Comparison of ENCODE assay signal across 9 cellular contexts in the genomic region with DNA sequence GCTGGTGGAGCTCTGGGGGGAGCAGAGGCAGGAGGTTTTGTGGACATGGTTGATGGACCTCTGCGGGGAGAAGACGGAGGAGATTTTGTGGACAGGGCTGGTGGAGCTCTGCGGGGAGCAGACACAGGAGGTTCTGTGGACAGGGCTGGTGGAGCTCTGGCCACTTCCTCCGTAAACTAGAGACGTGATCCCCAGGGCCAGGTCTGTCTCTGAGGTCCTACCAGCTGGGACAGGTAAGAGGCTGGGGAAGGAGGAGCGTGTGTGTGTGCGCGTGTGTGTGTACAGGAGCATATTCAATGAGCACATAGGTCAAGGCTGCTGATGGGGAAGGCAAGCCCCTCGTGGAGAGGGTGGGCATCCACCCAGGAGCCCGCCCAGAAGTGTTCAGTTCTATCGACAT. TPM values are rescaled to one million over a fixed set of nuclear protein-coding genes. Genes with fewer than 3 reads are reported as not detected.
DNase-seq lines count a peak whose midpoint lies in the region; TF ChIP-seq lines count a peak whose summit lies in the region.
"Had no signal": no experiment of that assay in that cellular context is flagged by ENCODE, and none has a peak within 500 bp of the region (broad histone marks: within the 10 kb centered on the region; RNA-seq: fewer than 3 reads in every experiment).

No MANE protein-coding gene starts in this region.

- H3K27me3 ChIP-seq in ascending aorta (no peaks in the 10 kb centered on the region), esophagus squamous epithelium (peaks cover 0 to 16% (median 0%) of the 10 kb centered on the region in 4 donors), testis (no peaks in the 10 kb centered on the region)

- POLR2A ChIA-PET in activated CD4-positive, alpha-beta T cell treated with anti-CD3 and anti-CD28 coated beads, Interleukin-2, amount 10 ng/mL, durations not matched to agents 7 days and 5 days (lab: Charles Lee), result no interaction called here

- CTCF ChIA-PET in activated CD4-positive, alpha-beta T cell treated with anti-CD3 and anti-CD28 coated beads, Interleukin-2, amount 10 ng/mL, durations not matched to agents 7 days and 5 days (lab: Charles Lee), result no interaction called here

- H3K4me3 ChIP-seq in ascending aorta, result peak overlapping the region in 1 of 2 donors; percentile 1
- H3K4me3 ChIP-seq in esophagus squamous epithelium, result peak overlapping the region in 2 of 4 donors; percentile 19 to 56
- peak overlapping the region; percentile 15 to 39 for H3K4me3 ChIP-seq in testis

- WGBS in esophagus squamous epithelium, 2 donors, result 29 to 64% methylated on average over 8 to 11 of the region's 11 CpGs
- WGBS in testis, 2 donors, result 59 to 62% methylated on average over 11 of the region's 11 CpGs

- H3K36me3 ChIP-seq in ascending aorta, result no peaks in the 10 kb centered on the region
- H3K36me3 ChIP-seq in esophagus squamous epithelium, result peaks cover 0 to 2% (median 0%) of the 10 kb centered on the region in 3 donors
- no peaks in the 10 kb centered on the region for H3K36me3 ChIP-seq in testis (ENCODE audit: low read depth, missing control alignments)

- intact Hi-C loops in ascending aorta (cut with DNase I), result no loop called here
- intact Hi-C loops in esophagus squamous epithelium (cut with DNase I), result no loop called here
- intact Hi-C loops in testis (cut with DNase I; ENCODE audit: low total_unique reads), result no loop called here

- no peaks in the 10 kb centered on the region for H3K9me3 Mint-ChIP-seq in nephron
- no peaks in the 10 kb centered on the region for H3K9me3 Mint-ChIP-seq in activated CD4-positive, alpha-beta T cell treated with anti-CD3 and anti-CD28 coated beads, Interleukin-2, amount 10 ng/mL, durations not matched to agents 7 days and 5 days

- H3K4me1 ChIP-seq in ascending aorta (no peaks in the 10 kb centered on the region), esophagus squamous epithelium (peaks cover 0 to 66% (median 40%) of the 10 kb centered on the region in 3 donors), testis (peaks cover 40% of the 10 kb centered on the region)

- TF ChIP-seq POLR2A in esophagus squamous epithelium (IDR thresholded peaks at IDR 0.05), result no peak
- TF ChIP-seq POLR2A in testis (IDR thresholded peaks at IDR 0.05), result no peak

- H3K27ac Mint-ChIP-seq in nephron, result peak overlapping the region; percentile 90 to 95 (median 91)
- no peak overlapping the region for H3K27ac Mint-ChIP-seq in activated CD4-positive, alpha-beta T cell treated with anti-CD3 and anti-CD28 coated beads, Interleukin-2, amount 10 ng/mL, durations not matched to agents 7 days and 5 days

- peaks cover 78% of the 10 kb centered on the region for H3K4me1 Mint-ChIP-seq in nephron
- H3K4me1 Mint-ChIP-seq in activated CD4-positive, alpha-beta T cell treated with anti-CD3 and anti-CD28 coated beads, Interleukin-2, amount 10 ng/mL, durations not matched to agents 7 days and 5 days, result no peaks in the 10 kb centered on the region

- H3K27me3 Mint-ChIP-seq in nephron (ENCODE audit: low read depth), result peaks cover 17% of the 10 kb centered on the region
- H3K27me3 Mint-ChIP-seq in activated CD4-positive, alpha-beta T cell treated with anti-CD3 and anti-CD28 coated beads, Interleukin-2, amount 10 ng/mL, durations not matched to agents 7 days and 5 days, result no peaks in the 10 kb centered on the region

- H3K36me3 Mint-ChIP-seq in nephron (ENCODE audit: low read depth), result no peaks in the 10 kb centered on the region
- no peaks in the 10 kb centered on the region for H3K36me3 Mint-ChIP-seq in activated CD4-positive, alpha-beta T cell treated with anti-CD3 and anti-CD28 coated beads, Interleukin-2, amount 10 ng/mL, durations not matched to agents 7 days and 5 days (ENCODE audit: low read depth)

- no peak for TF ChIP-seq CTCF in ascending aorta (IDR thresholded peaks at IDR 0.05)
- TF ChIP-seq CTCF in esophagus squamous epithelium (IDR thresholded peaks at IDR 0.05), result no peak
- no peak for TF ChIP-seq CTCF in nephron (IDR thresholded peaks at IDR 0.05; ENCODE audit: unreplicated experiment in 3 of 3)
- no peak for TF ChIP-seq CTCF in testis (IDR thresholded peaks at IDR 0.05)

- peak overlapping the region; percentile 5 to 56 for H3K27ac ChIP-seq in ascending aorta
- peak overlapping the region; percentile 68 to 82 (median 80) for H3K27ac ChIP-seq in esophagus squamous epithelium
- H3K27ac ChIP-seq in testis, result peak overlapping the region; percentile 79 to 84

- DNase-seq in ascending aorta (ENCODE audit: low spot score in 2 of 2) (peak in 1 of 2 donors; percentile 24), esophagus squamous epithelium (lab: John Stamatoyannopoulos, UW) (no peak), testis (no peak), NCI-H748 treated with DMSO at 0.1 percent for 48 hours (lab: John Stamatoyannopoulos, UW) (no peak), NCI-H69 (lab: John Stamatoyannopoulos, UW) (no peak)
- DNase-seq in activated CD4-positive, alpha-beta T cell treated with anti-CD3 and anti-CD28 coated beads, Interleukin-2, amount 10 ng/mL, durations not matched to agents 7 days and 5 days, result no peak
- DNase-seq: activated CD8-positive, alpha-beta memory T cell treated with anti-CD3 and anti-CD28 coated beads, Interleukin-2, amount 50 U/mL, for 4 hours; PC-3 had no signal

- H3K9me3 ChIP-seq in ascending aorta, result no peaks in the 10 kb centered on the region
- no peaks in the 10 kb centered on the region for H3K9me3 ChIP-seq in esophagus squamous epithelium
- H3K9me3 ChIP-seq in testis, result no peaks in the 10 kb centered on the region

- H3K4me3 Mint-ChIP-seq in nephron, result peak overlapping the region; percentile 75 to 83 (median 77)
- no peak overlapping the region for H3K4me3 Mint-ChIP-seq in activated CD4-positive, alpha-beta T cell treated with anti-CD3 and anti-CD28 coated beads, Interleukin-2, amount 10 ng/mL, durations not matched to agents 7 days and 5 days

RNA-seq across cellular contexts. Expression of gene RPH3AL, which starts 20.6 kb away (rescaled TPM):
- total RNA-seq in ascending aorta, result 44.2 TPM
- total RNA-seq in esophagus squamous epithelium, result 10 to 100 TPM in 1 of 4 donors, 1 to 10 TPM in 3; 5.2 to 18.3 (median 7.5) TPM
- total RNA-seq in testis, result 10 to 100 TPM in 1 of 2 donors, 1 to 10 TPM in 1; 6.5 to 13.5 TPM
- 4.4 TPM for polyA plus RNA-seq in testis (ENCODE audit: insufficient read depth, low read depth, low replicate concordance)
- total RNA-seq in activated CD4-positive, alpha-beta T cell treated with anti-CD3 and anti-CD28 coated beads, Interleukin-2, amount 10 ng/mL, durations not matched to agents 7 days and 5 days, result 1 to 10 TPM; 3.2 to 4.6 TPM

Comparison
In these comparisons a context has a peak if more than half of its experiments do, and no peak if none do; other contexts are left out.
1. H3K27ac ChIP-seq: peak in every context shown above with its lines; median percentile 82 in testis; 80 in esophagus squamous epithelium; 30 in ascending aorta.